In the genomic region with DNA sequence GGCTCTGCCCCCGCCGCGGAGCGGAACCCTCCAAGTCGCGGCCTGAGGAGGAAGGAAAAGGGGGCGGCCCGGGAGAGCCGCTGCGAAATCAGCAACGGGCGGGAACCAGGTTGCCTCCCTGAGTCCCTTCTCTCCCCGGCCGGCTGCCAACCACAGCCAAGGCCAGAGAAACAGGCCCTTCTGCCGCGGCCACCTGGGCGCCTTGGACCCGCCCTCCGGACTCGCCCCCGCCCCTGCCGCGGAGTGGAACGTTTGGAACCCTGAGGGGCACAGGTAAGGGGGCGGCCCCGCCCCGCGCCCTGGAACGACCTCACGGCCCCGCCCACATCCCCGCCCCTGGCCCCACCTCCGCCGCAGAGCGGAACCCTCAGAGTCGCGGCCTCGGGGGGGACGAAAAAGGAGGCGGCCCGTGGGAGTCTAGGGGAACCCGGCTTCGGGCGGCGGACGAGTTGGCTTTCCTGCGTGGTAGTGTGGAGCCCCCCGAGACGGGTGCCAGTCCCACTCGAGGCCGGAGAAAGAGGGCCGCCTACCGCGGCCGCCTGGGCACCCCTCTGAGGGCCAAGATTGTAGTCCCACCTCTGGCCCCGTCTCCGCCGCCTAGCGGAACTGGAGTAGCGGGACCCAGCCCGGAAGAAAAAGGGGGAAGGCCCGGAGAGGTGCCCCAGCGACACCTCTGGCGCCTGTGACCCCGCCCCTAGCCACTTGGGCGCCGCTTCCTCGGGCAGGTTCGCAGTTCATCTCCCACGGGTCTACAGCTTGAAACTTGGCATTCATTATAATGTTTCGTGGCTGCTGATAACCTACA, we compare ENCODE assay signal across 8 cellular contexts. TPM values are rescaled to one million over a fixed set of nuclear protein-coding genes. Genes with fewer than 3 reads are reported as not detected.
DNase-seq lines count a peak whose midpoint lies in the region; ATAC-seq and TF ChIP-seq lines count a peak whose summit lies in the region.

No MANE protein-coding gene starts in this region.

- no peaks in the 10 kb centered on the region for H3K27me3 Mint-ChIP-seq in activated T-helper 2 cell treated with anti-CD3 and anti-CD28 coated beads, Interferon-gamma antibody, Interleukin-2, Interleukin-4, amounts not matched to agents 10 μg/mL and 5 μg/mL and 100 μg/mL, durations not matched to agents 14 hours and 24 hours and 36 hours (ENCODE audit: low read depth)
- no peaks in the 10 kb centered on the region for H3K27me3 Mint-ChIP-seq in nephron (ENCODE audit: low read depth)
- no peaks in the 10 kb centered on the region for H3K27me3 Mint-ChIP-seq in stimulated activated naive CD8-positive, alpha-beta T cell treated with anti-CD3 and anti-CD28 coated beads, Interleukin-15, amount 100 ng/mL, for 72 hours

- ATAC-seq in stimulated activated naive CD8-positive, alpha-beta T cell treated with anti-CD3 and anti-CD28 coated beads, Interleukin-15, amount 100 ng/mL, for 72 hours, result peak; percentile 93

- intact Hi-C loops in activated T-helper 2 cell treated with anti-CD3 and anti-CD28 coated beads, Interferon-gamma antibody, Interleukin-2, Interleukin-4, amounts not matched to agents 10 μg/mL and 5 μg/mL and 100 μg/mL, durations not matched to agents 14 hours and 24 hours and 36 hours (cut with micrococcal nuclease), result loop anchor here (5.0 to 10.0 kb wide), 3 partner anchors 310 to 1008 kb away; partner anchors contain the start of genes BCLAF3, CDKL5 and RS1

- H3K27ac Mint-ChIP-seq in activated T-helper 2 cell treated with anti-CD3 and anti-CD28 coated beads, Interferon-gamma antibody, Interleukin-2, Interleukin-4, amounts not matched to agents 10 μg/mL and 5 μg/mL and 100 μg/mL, durations not matched to agents 14 hours and 24 hours and 36 hours, result peak overlapping the region; percentile 78
- peak overlapping the region; percentile 61 to 97 (median 83) for H3K27ac Mint-ChIP-seq in nephron
- peak overlapping the region; percentile 87 to 97 for H3K27ac Mint-ChIP-seq in stimulated activated naive CD8-positive, alpha-beta T cell treated with anti-CD3 and anti-CD28 coated beads, Interleukin-15, amount 100 ng/mL, for 72 hours

- TF ChIP-seq CTCF in LNCaP clone FGC (IDR thresholded peaks at IDR 0.05; ENCODE audit: control insufficient read depth, extremely low read depth, insufficient read depth), result peak; percentile 12; the same call in 1 of the 2 replicates
- TF ChIP-seq CTCF in nephron (IDR thresholded peaks at IDR 0.05; ENCODE audit: unreplicated experiment in 3 of 3), result peak; percentile 34 to 54 (median 44)

- H3K4me1 Mint-ChIP-seq in activated T-helper 2 cell treated with anti-CD3 and anti-CD28 coated beads, Interferon-gamma antibody, Interleukin-2, Interleukin-4, amounts not matched to agents 10 μg/mL and 5 μg/mL and 100 μg/mL, durations not matched to agents 14 hours and 24 hours and 36 hours (ENCODE audit: low read depth), result peaks cover 6% of the 10 kb centered on the region
- peaks cover 5% of the 10 kb centered on the region for H3K4me1 Mint-ChIP-seq in nephron
- H3K4me1 Mint-ChIP-seq in stimulated activated naive CD8-positive, alpha-beta T cell treated with anti-CD3 and anti-CD28 coated beads, Interleukin-15, amount 100 ng/mL, for 72 hours, result peaks cover 11% of the 10 kb centered on the region

- H3K4me3 ChIP-seq in LNCaP clone FGC (ENCODE audit: low read depth, low read length), result peak overlapping the region; percentile 62

- H3K36me3 Mint-ChIP-seq in activated T-helper 2 cell treated with anti-CD3 and anti-CD28 coated beads, Interferon-gamma antibody, Interleukin-2, Interleukin-4, amounts not matched to agents 10 μg/mL and 5 μg/mL and 100 μg/mL, durations not matched to agents 14 hours and 24 hours and 36 hours (ENCODE audit: low read depth), result no peaks in the 10 kb centered on the region
- no peaks in the 10 kb centered on the region for H3K36me3 Mint-ChIP-seq in nephron (ENCODE audit: low read depth)

- DNase-seq in ELR (ENCODE audit: low read depth) (peak; percentile 81), H4 (ENCODE audit: low spot score) (peak; percentile 63), LNCaP clone FGC (ENCODE audit: low read depth) (peak; percentile 42), RPMI7951 (ENCODE audit: low read depth) (peak; percentile 80), fibroblast of peridontal ligament (ENCODE audit: extremely low read depth) (peak; percentile 58)
- DNase-seq in activated T-helper 2 cell treated with anti-CD3 and anti-CD28 coated beads, Interferon-gamma antibody, Interleukin-2, Interleukin-4, amounts not matched to agents 10 μg/mL and 5 μg/mL and 100 μg/mL, durations not matched to agents 14 hours and 24 hours and 36 hours (ENCODE audit: low spot score), result peak; percentile 76
- peak; percentile 84 to 86 for DNase-seq in stimulated activated naive CD8-positive, alpha-beta T cell treated with anti-CD3 and anti-CD28 coated beads, Interleukin-15, amount 100 ng/mL, for 72 hours

- H3K9me3 Mint-ChIP-seq in activated T-helper 2 cell treated with anti-CD3 and anti-CD28 coated beads, Interferon-gamma antibody, Interleukin-2, Interleukin-4, amounts not matched to agents 10 μg/mL and 5 μg/mL and 100 μg/mL, durations not matched to agents 14 hours and 24 hours and 36 hours, result no peaks in the 10 kb centered on the region
- H3K9me3 Mint-ChIP-seq in nephron, result peaks cover 7% of the 10 kb centered on the region
- no peaks in the 10 kb centered on the region for H3K9me3 Mint-ChIP-seq in stimulated activated naive CD8-positive, alpha-beta T cell treated with anti-CD3 and anti-CD28 coated beads, Interleukin-15, amount 100 ng/mL, for 72 hours

- H3K4me3 Mint-ChIP-seq in activated T-helper 2 cell treated with anti-CD3 and anti-CD28 coated beads, Interferon-gamma antibody, Interleukin-2, Interleukin-4, amounts not matched to agents 10 μg/mL and 5 μg/mL and 100 μg/mL, durations not matched to agents 14 hours and 24 hours and 36 hours (ENCODE audit: low read depth), result peak overlapping the region; percentile 84
- H3K4me3 Mint-ChIP-seq in nephron, result peak overlapping the region; percentile 77 to 87 (median 86)
- H3K4me3 Mint-ChIP-seq in stimulated activated naive CD8-positive, alpha-beta T cell treated with anti-CD3 and anti-CD28 coated beads, Interleukin-15, amount 100 ng/mL, for 72 hours, result peak overlapping the region; percentile 83 to 92

RNA-seq across cellular contexts. Expression of gene PHKA2, which starts 0.7 kb away (rescaled TPM):
- 5.2 TPM in 2 replicates for total RNA-seq in H4 (2014; rRNA removed; shearing (Covaris generic))
- total RNA-seq in RPMI7951 (2014; rRNA removed; shearing (Covaris generic)), result 2.9 and 6.4 TPM in 2 replicates
- total RNA-seq in activated T-helper 2 cell treated with anti-CD3 and anti-CD28 coated beads, Interferon-gamma antibody, Interleukin-2, Interleukin-4, amounts not matched to agents 10 μg/mL and 5 μg/mL and 100 μg/mL, durations not matched to agents 14 hours and 24 hours and 36 hours, result 20.9 and 22.0 TPM in 2 replicates

Comparison
In these comparisons a context has a peak if more than half of its experiments do, and no peak if none do; other contexts are left out.
1. Peak in every context shown above with its lines: DNase-seq, ATAC-seq and H3K4me3 ChIP-seq.